1 cellular context compared by ENCODE assay signal in genomic region chr11:6403539-6403938, GRCh38.
TF ChIP-seq lines count a peak whose summit lies in the region.

No MANE protein-coding gene starts in this region.

TF ChIP-seq in GM12878, 131 proteins besides CTCF, POLR2A, EP300 and RAD21:
- TF ChIP-seq, protein P1, sequence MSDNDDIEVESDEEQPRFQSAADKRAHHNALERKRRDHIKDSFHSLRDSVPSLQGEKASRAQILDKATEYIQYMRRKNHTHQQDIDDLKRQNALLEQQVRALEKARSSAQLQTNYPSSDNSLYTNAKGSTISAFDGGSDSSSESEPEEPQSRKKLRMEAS (IDR thresholded peaks at IDR 0.05; ENCODE audit: low read depth, low read length), result no peak
- TF ChIP-seq BCLAF1 (IDR thresholded peaks at IDR 0.05) (no peak), BHLHE40 (IDR thresholded peaks at IDR 0.05; ENCODE audit: borderline replicate concordance in 1 of 2, low read depth in 2 of 2, low read length in 1 of 2) (no peak), ETV6 (conservative IDR thresholded peaks at IDR 0.05 in 1 of 2, IDR thresholded peaks at IDR 0.05 in 1 of 2; ENCODE audit: borderline replicate concordance in 1 of 2, low read depth in 1 of 2) (no peak), RFX5 (IDR thresholded peaks at IDR 0.05; ENCODE audit: low read depth, low read length) (no peak), ZNF207 (IDR thresholded peaks at IDR 0.05; ENCODE audit: borderline replicate concordance) (no peak), E2F8 (IDR thresholded peaks at IDR 0.05; ENCODE audit: low read depth, partially characterized antibody) (no peak), EED (IDR thresholded peaks at IDR 0.05; ENCODE audit: low read depth) (no peak), SREBF1 (IDR thresholded peaks at IDR 0.05; ENCODE audit: low read length) (no peak), YBX1 (IDR thresholded peaks at IDR 0.05) (no peak), CUX1 (IDR thresholded peaks at IDR 0.05; ENCODE audit: insufficient replicate concordance, low read depth, low read length) (no peak), BMI1 (IDR thresholded peaks at IDR 0.05; ENCODE audit: borderline replicate concordance) (no peak)
- TF ChIP-seq, protein P2, sequence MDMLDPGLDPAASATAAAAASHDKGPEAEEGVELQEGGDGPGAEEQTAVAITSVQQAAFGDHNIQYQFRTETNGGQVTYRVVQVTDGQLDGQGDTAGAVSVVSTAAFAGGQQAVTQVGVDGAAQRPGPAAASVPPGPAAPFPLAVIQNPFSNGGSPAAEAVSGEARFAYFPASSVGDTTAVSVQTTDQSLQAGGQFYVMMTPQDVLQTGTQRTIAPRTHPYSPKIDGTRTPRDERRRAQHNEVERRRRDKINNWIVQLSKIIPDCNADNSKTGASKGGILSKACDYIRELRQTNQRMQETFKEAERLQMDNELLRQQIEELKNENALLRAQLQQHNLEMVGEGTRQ (IDR thresholded peaks at IDR 0.05; ENCODE audit: borderline replicate concordance, low read depth, low read length), result no peak
